ENCODE assay signal across 35 cellular contexts in genomic region chr4:153040677-153041076, GRCh38.
DNase-seq lines count a peak whose midpoint lies in the region; ATAC-seq, FAIRE-seq and TF ChIP-seq lines count a peak whose summit lies in the region.
"Had no signal": no experiment of that assay in that cellular context is flagged by ENCODE, and none has a peak within 500 bp of the region (broad histone marks: within the 10 kb centered on the region; RNA-seq: fewer than 3 reads in every experiment).

No MANE protein-coding gene starts in this region.

- H3K36me3 ChIP-seq in HepG2 (replicated peaks in 1 of 2; ENCODE audit: control insufficient read depth in 1 of 2, insufficient read depth in 2 of 2, low read length in 2 of 2) (no peaks in the 10 kb centered on the region), right lobe of liver (no peaks in the 10 kb centered on the region), K562 (ENCODE audit: control insufficient read depth, insufficient read depth, low read length) (no peaks in the 10 kb centered on the region), esophagus muscularis mucosa (no peaks in the 10 kb centered on the region), body of pancreas (replicated peaks in 1 of 2; ENCODE audit: insufficient read depth in 1 of 2, low read depth in 2 of 2) (no peaks in the 10 kb centered on the region)
- H3K36me3 ChIP-seq: BE2C; BLaER1; BLaER1 treated with 17β-estradiol and CSF1 and Interleukin-3, amounts not matched to agents 10 nM and 100 nM had no signal

- H3K79me2 ChIP-seq in HepG2 (ENCODE audit: insufficient read depth, low read length): no peaks in the 10 kb centered on the region
- H3K79me2 ChIP-seq in K562 (ENCODE audit: control insufficient read depth, insufficient read depth, low read length): no peaks in the 10 kb centered on the region

- intact Hi-C loops in HepG2 (cut with micrococcal nuclease; ENCODE audit: unreplicated experiment) (no loop called here), right lobe of liver (cut with DNase I) (no loop called here), K562 (cut with micrococcal nuclease) (no loop called here), esophagus muscularis mucosa (cut with DNase I) (no loop called here), body of pancreas (cut with DNase I) (no loop called here)

- H4K20me1 ChIP-seq in HepG2 (ENCODE audit: insufficient read depth, low read length) (no peaks in the 10 kb centered on the region), K562 (replicated peaks; ENCODE audit: control insufficient read depth, insufficient read depth, low read length) (no peaks in the 10 kb centered on the region)
- H4K20me1 ChIP-seq: BLaER1; BLaER1 treated with 17β-estradiol and CSF1 and Interleukin-3, amounts not matched to agents 10 nM and 100 nM had no signal

- TF ChIP-seq POLR2A in HepG2 (IDR thresholded peaks at IDR 0.05; ENCODE audit: insufficient read depth in 1 of 2, low read depth in 2 of 2, low read length in 2 of 2): no peak
- no peak for TF ChIP-seq POLR2A in right lobe of liver (IDR thresholded peaks at IDR 0.05)
- no peak for TF ChIP-seq POLR2A in K562 (conservative IDR thresholded peaks at IDR 0.05)
- no peak for TF ChIP-seq POLR2A in esophagus muscularis mucosa (IDR thresholded peaks at IDR 0.05; ENCODE audit: low read depth)
- TF ChIP-seq POLR2A in body of pancreas (IDR thresholded peaks at IDR 0.05): no peak

- POLR2A ChIA-PET in HepG2 (lab: Yijun Ruan, JAX) (no interaction called here), K562 (lab: Yijun Ruan, JAX) (no interaction called here)

- H3K9me3 ChIP-seq in HepG2 (ENCODE audit: low read length) (0 out of 2 replicates have a peak, but pooled peaks cover 7% of the 10 kb centered on the region), right lobe of liver (no peaks in the 10 kb centered on the region), K562 (replicated peaks; ENCODE audit: control insufficient read depth, insufficient read depth, low read depth, low read length) (0 out of 2 replicates have a peak, but pooled peaks cover 3% of the 10 kb centered on the region), esophagus muscularis mucosa (peaks cover 0 to 6% (median 2%) of the 10 kb centered on the region in 4 donors), body of pancreas (no peaks in the 10 kb centered on the region)
- H3K9me3 ChIP-seq: A549, BE2C, BLaER1, Caco-2 had no signal

- TF ChIP-seq CTCF in HepG2 (CRISPR knock-in tag; IDR thresholded peaks at IDR 0.05) (no peak), right lobe of liver (IDR thresholded peaks at IDR 0.05) (no peak), K562 (IDR thresholded peaks at IDR 0.05 in 2 of 3, conservative IDR thresholded peaks at IDR 0.05 in 1 of 3; ENCODE audit: insufficient read depth in 2 of 3, low read depth in 1 of 3, low read length in 3 of 3) (no peak), esophagus muscularis mucosa (IDR thresholded peaks at IDR 0.05) (no peak), body of pancreas (IDR thresholded peaks at IDR 0.05) (no peak)

- FAIRE-seq in HepG2 (lab: Jason Lieb, UNC) (no peak), K562 (lab: Jason Lieb, UNC) (no peak)
- FAIRE-seq: A204.1, A549, D721Med had no signal

- H3K4me2 ChIP-seq in HepG2 (ENCODE audit: low read depth, low read length) (no peak overlapping the region), K562 (ENCODE audit: insufficient read depth, low read length) (no peak overlapping the region)
- H3K4me2 ChIP-seq: A549; BLaER1; BLaER1 treated with 17β-estradiol and CSF1 and Interleukin-3, amounts not matched to agents 10 nM and 100 nM had no signal

- H3K4me1 ChIP-seq in HepG2 (ENCODE audit: insufficient read depth, low read length): peaks cover 33% of the 10 kb centered on the region
- H3K4me1 ChIP-seq in right lobe of liver: no peaks in the 10 kb centered on the region
- H3K4me1 ChIP-seq in K562 (replicated peaks in 1 of 2; ENCODE audit: control insufficient read depth in 2 of 2, insufficient read depth in 2 of 2, low read length in 2 of 2): no peaks in the 10 kb centered on the region
- no peaks in the 10 kb centered on the region for H3K4me1 ChIP-seq in esophagus muscularis mucosa
- peaks cover 11% of the 10 kb centered on the region for H3K4me1 ChIP-seq in body of pancreas
- H3K4me1 ChIP-seq: BE2C, BLaER1, Caco-2 had no signal

- CTCF ChIA-PET in HepG2 (lab: Yijun Ruan, JAX; ENCODE audit: low intra/inter-chr PET ratio, low total read pairs) (no interaction called here), K562 (lab: Yijun Ruan, JAX; ENCODE audit: low intra/inter-chr PET ratio) (no interaction called here)

- H3K4me3 ChIP-seq in HepG2 (replicated peaks in 1 of 3; ENCODE audit: insufficient read depth in 1 of 3, low read depth in 2 of 3, low read length in 3 of 3): no peak overlapping the region
- no peak overlapping the region for H3K4me3 ChIP-seq in right lobe of liver
- no peak overlapping the region for H3K4me3 ChIP-seq in K562
- no peak overlapping the region for H3K4me3 ChIP-seq in esophagus muscularis mucosa
- H3K4me3 ChIP-seq in body of pancreas: no peak overlapping the region
- H3K4me3 ChIP-seq: A549; BLaER1; BLaER1 treated with 17β-estradiol and CSF1 and Interleukin-3, amounts not matched to agents 10 nM and 100 nM had no signal

- no peak overlapping the region for H2AFZ ChIP-seq in HepG2 (ENCODE audit: low read length)
- H2AFZ ChIP-seq in K562 (ENCODE audit: low read depth, low read length): no peak overlapping the region

- H3K9me1 ChIP-seq in K562 (ENCODE audit: control insufficient read depth, insufficient read depth, low read length): no peaks in the 10 kb centered on the region

- WGBS in HepG2 (ENCODE audit: low lambda C conversion rate): 89% methylated on average over 6 of the region's 6 CpGs
- WGBS in right lobe of liver (ENCODE audit: insufficient coverage, low coverage, low lambda C conversion rate, missing lambda C conversion rate): 96% methylated on average over 6 of the region's 6 CpGs
- WGBS in K562 (ENCODE audit: insufficient coverage, low coverage, missing lambda C conversion rate): 0% methylated on average over 5 of the region's 6 CpGs
- WGBS in esophagus muscularis mucosa: 91% methylated on average over 6 of the region's 6 CpGs
- WGBS in body of pancreas, 2 donors: 80 to 83% methylated on average over 6 of the region's 6 CpGs

- no peak overlapping the region for H3K9ac ChIP-seq in HepG2 (ENCODE audit: insufficient read depth, low read depth, low read length)
- no peak overlapping the region for H3K9ac ChIP-seq in K562 (ENCODE audit: insufficient read depth in 1 of 2, low read depth in 2 of 2, low read length in 2 of 2)
- H3K9ac ChIP-seq: BLaER1; BLaER1 treated with 17β-estradiol and CSF1 and Interleukin-3, amounts not matched to agents 10 nM and 100 nM had no signal

- H3K27ac ChIP-seq in HepG2 (ENCODE audit: extremely low read length, insufficient read depth, low read length): no peak overlapping the region
- H3K27ac ChIP-seq in right lobe of liver: no peak overlapping the region
- no peak overlapping the region for H3K27ac ChIP-seq in K562 (ENCODE audit: extremely low read depth, low read depth, low read length)
- H3K27ac ChIP-seq in esophagus muscularis mucosa (replicated peaks in 1 of 4): no peak overlapping the region
- H3K27ac ChIP-seq in body of pancreas: no peak overlapping the region
- H3K27ac ChIP-seq: 22Rv1; A549; BLaER1; BLaER1 treated with 17β-estradiol and CSF1 and Interleukin-3, amounts not matched to agents 10 nM and 100 nM; C4-2B had no signal

- in situ Hi-C loops in HepG2 (cut with HindIII; ENCODE audit: extremely low pct_ligation_motif_present, low pct_unique_long_range_greater_than_20kb): no loop called here
- in situ Hi-C loops in K562 (cut with MboI): no loop called here

- DNase-seq in HepG2 (ENCODE audit: low spot score) (no peak), right lobe of liver (no peak), Ammon's horn (ENCODE audit: low spot score) (peak; percentile 64), K562 (ENCODE audit: extremely low read depth in 1 of 4, low spot score in 3 of 4) (no peak), esophagus muscularis mucosa (ENCODE audit: extremely low spot score) (peak; percentile 14), body of pancreas (no peak), SW 1271 (lab: John Stamatoyannopoulos, UW) (no peak), HuH-7 (ENCODE audit: low spot score) (no peak)
- DNase-seq: 8988T; ACHN; AML-193; BE2C; C1 segment of cervical spinal cord; Caco-2; Calu3; CD4-positive, alpha-beta memory T cell; CD4-positive, alpha-beta T cell; CD4-positive, CD25-positive, alpha-beta regulatory T cell; CD8-positive, alpha-beta memory T cell; CD8-positive, alpha-beta T cell; COR-L47; DMS 273 treated with DMSO at 0.1 percent for 48 hours; DMS153; DMS53; DMS79; DMS79 treated with DMSO at 0.1 percent for 48 hours; DND-41; EL had no signal

- no peaks in the 10 kb centered on the region for H3K27me3 ChIP-seq in HepG2 (ENCODE audit: control insufficient read depth in 1 of 2, insufficient read depth in 2 of 2, low read length in 2 of 2)
- H3K27me3 ChIP-seq in right lobe of liver: no peaks in the 10 kb centered on the region
- H3K27me3 ChIP-seq in K562 (ENCODE audit: control insufficient read depth in 2 of 2, insufficient read depth in 2 of 2, low read length in 2 of 2): peaks cover 9 to 22% of the 10 kb centered on the region in 2 experiments
- no peaks in the 10 kb centered on the region for H3K27me3 ChIP-seq in esophagus muscularis mucosa
- no peaks in the 10 kb centered on the region for H3K27me3 ChIP-seq in body of pancreas
- H3K27me3 ChIP-seq: BE2C; BLaER1; BLaER1 treated with 17β-estradiol and CSF1 and Interleukin-3, amounts not matched to agents 10 nM and 100 nM had no signal

- BruUV-seq in HepG2 (replicated peaks; lab: Mats Ljungman, UMichigan) (no TSS peak), K562 (replicated peaks; lab: Mats Ljungman, UMichigan) (no TSS peak)

- TF ChIP-seq EP300 in HepG2 (IDR thresholded peaks at IDR 0.05; ENCODE audit: low read depth in 2 of 2, low read length in 2 of 2) (no peak), HepG2 (CRISPR knock-in tag; IDR thresholded peaks at IDR 0.05; ENCODE audit: borderline replicate concordance) (no peak), K562 (IDR thresholded peaks at IDR 0.05; ENCODE audit: low read length) (no peak), esophagus muscularis mucosa (IDR thresholded peaks at IDR 0.05) (no peak)

- ATAC-seq in HepG2 (no peak), right lobe of liver (no peak), K562 (no peak), body of pancreas (no peak)
- ATAC-seq: A549; CD8-positive, alpha-beta T cell had no signal

- TF ChIP-seq RAD21 in HepG2 (CRISPR knock-in tag; IDR thresholded peaks at IDR 0.05): no peak
- TF ChIP-seq RAD21 in K562 (CRISPR knock-in tag; conservative IDR thresholded peaks at IDR 0.05 in 1 of 2, IDR thresholded peaks at IDR 0.05 in 1 of 2): no peak

TF ChIP-seq in HepG2, 621 proteins besides CTCF, POLR2A, EP300 and RAD21:
- TF ChIP-seq ZNF564 (CRISPR knock-in tag; IDR thresholded peaks at IDR 0.05) (peak; percentile 99), DR1 (CRISPR knock-in tag; IDR thresholded peaks at IDR 0.05) (no peak)

TF ChIP-seq in K562, 482 proteins besides CTCF, POLR2A, EP300 and RAD21:
- TF ChIP-seq NFE2 (IDR thresholded peaks at IDR 0.05; ENCODE audit: low read depth) (0 out of 2 replicates have a peak, but pooled peaks have one; percentile 16), CCNT2 (IDR thresholded peaks at IDR 0.05; ENCODE audit: borderline replicate concordance, extremely low read depth, insufficient read length, low read depth, low read length) (no peak)

Comparison
In these comparisons a context has a peak if more than half of its experiments do, and no peak if none do; other contexts are left out.
1. DNase-seq: peak in Ammon's horn (single experiment) and esophagus muscularis mucosa (single experiment); none in HepG2 (single experiment), right lobe of liver (0 of 3), K562 (0 of 4), body of pancreas (0 of 4), SW 1271 (0 of 2) and HuH-7 (single experiment).
2. Of the 241 proteins assayed by ChIP-seq in both HepG2 and K562: peak only in HepG2: none; only in K562: NFE2; in both: none; in neither: 240.